28 cellular contexts compared by ENCODE assay signal in the genomic region with DNA sequence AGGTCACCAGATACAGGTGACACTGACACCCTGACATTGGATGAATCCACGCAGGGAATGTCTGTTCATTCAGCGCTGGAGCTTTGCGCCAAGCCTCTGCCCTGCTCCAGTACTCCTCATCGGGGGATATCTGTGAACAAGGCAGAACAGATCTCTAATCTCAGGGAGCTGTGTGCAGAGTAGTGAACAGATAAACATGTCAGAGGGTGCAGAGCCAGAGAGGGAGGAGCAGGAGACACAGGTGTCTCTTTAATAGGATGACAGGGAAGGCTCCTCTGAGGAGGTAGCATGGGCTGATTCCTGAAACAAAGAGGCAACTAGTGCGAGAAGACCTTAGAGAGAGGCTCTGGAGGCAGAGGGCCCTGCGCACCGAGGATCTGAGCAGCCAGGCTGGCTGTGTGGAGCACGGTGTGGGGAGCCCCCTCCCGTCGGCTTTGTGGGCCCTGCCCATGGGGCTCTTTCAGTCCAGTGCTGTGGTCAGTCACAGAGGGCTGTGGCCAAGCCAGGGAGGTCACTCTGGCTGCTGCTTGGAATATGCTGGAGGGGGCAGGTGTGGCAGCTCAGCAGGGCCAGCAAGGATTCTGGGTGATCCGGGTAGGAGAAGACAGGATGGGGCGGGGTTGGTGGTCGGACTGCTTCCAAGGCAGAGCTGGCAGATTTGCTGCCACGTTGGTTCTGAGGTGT. TPM values are rescaled to one million over a fixed set of nuclear protein-coding genes. Genes with fewer than 3 reads are reported as not detected.
A peak's percentile ranks its signal among the peaks of the same experiment; 100 is the strongest.
DNase-seq lines count a peak whose midpoint lies in the region; ATAC-seq and TF ChIP-seq lines count a peak whose summit lies in the region.
"Had no signal": no experiment of that assay in that cellular context is flagged by ENCODE, and none has a peak within 500 bp of the region (broad histone marks: within the 10 kb centered on the region; RNA-seq: fewer than 3 reads in every experiment).

No MANE protein-coding gene starts in this region.

- H3K27ac ChIP-seq in cingulate gyrus (ENCODE audit: low read depth, low read length) = peak overlapping the region; percentile 98
- peak overlapping the region; percentile 99 for H3K27ac ChIP-seq in temporal lobe (ENCODE audit: low read depth, low read length)
- H3K27ac ChIP-seq: cardiac muscle cell, parathyroid adenoma, suprapubic skin had no signal

- H3K36me3 Mint-ChIP-seq in activated CD8-positive, alpha-beta memory T cell treated with anti-CD3 and anti-CD28 coated beads, Interleukin-2, amount 10 ng/mL, durations not matched to agents 7 days and 5 days = no peaks in the 10 kb centered on the region
- peaks cover 21% of the 10 kb centered on the region for H3K36me3 Mint-ChIP-seq in nephron progenitor cell (ENCODE audit: low read depth)
- H3K36me3 Mint-ChIP-seq: natural killer cell; stimulated activated effector memory CD8-positive, alpha-beta T cell treated with anti-CD3 and anti-CD28 coated beads, Interleukin-12 subunit alpha, Interleukin-12 subunit beta, amount 100 ng/mL, for 72 hours had no signal

- CTCF ChIA-PET in activated CD8-positive, alpha-beta memory T cell treated with anti-CD3 and anti-CD28 coated beads, Interleukin-2, amount 10 ng/mL, durations not matched to agents 7 days and 5 days (lab: Charles Lee) = no interaction called here

- no peak overlapping the region for H3K27ac Mint-ChIP-seq in activated CD8-positive, alpha-beta memory T cell treated with anti-CD3 and anti-CD28 coated beads, Interleukin-2, amount 10 ng/mL, durations not matched to agents 7 days and 5 days
- peak overlapping the region; percentile 72 for H3K27ac Mint-ChIP-seq in nephron progenitor cell
- H3K27ac Mint-ChIP-seq: CD4-positive, alpha-beta T cell; mesothelial cell of epicardium; T-helper 2 cell treated with Interferon-gamma antibody and Interleukin-4, amounts not matched to agents 5 μg/mL and 100 μg/mL, for 36 hours had no signal

- no peaks in the 10 kb centered on the region for H3K9me3 Mint-ChIP-seq in activated CD8-positive, alpha-beta memory T cell treated with anti-CD3 and anti-CD28 coated beads, Interleukin-2, amount 10 ng/mL, durations not matched to agents 7 days and 5 days (ENCODE audit: low read depth)
- no peaks in the 10 kb centered on the region for H3K9me3 Mint-ChIP-seq in nephron progenitor cell
- H3K9me3 Mint-ChIP-seq: CD4-positive, alpha-beta T cell; IgD-negative memory B cell; mesothelial cell of epicardium; natural killer cell; stimulated activated effector memory CD8-positive, alpha-beta T cell treated with anti-CD3 and anti-CD28 coated beads, Interleukin-12 subunit alpha, Interleukin-12 subunit beta, amount 100 ng/mL, for 72 hours; T-helper 2 cell treated with Interferon-gamma antibody and Interleukin-4, amounts not matched to agents 5 μg/mL and 100 μg/mL, for 36 hours had no signal

- no peaks in the 10 kb centered on the region for H3K4me1 Mint-ChIP-seq in activated CD8-positive, alpha-beta memory T cell treated with anti-CD3 and anti-CD28 coated beads, Interleukin-2, amount 10 ng/mL, durations not matched to agents 7 days and 5 days
- peaks cover 55% of the 10 kb centered on the region for H3K4me1 Mint-ChIP-seq in nephron progenitor cell
- H3K4me1 Mint-ChIP-seq: IgD-negative memory B cell; mesothelial cell of epicardium; natural killer cell; stimulated activated effector memory CD8-positive, alpha-beta T cell treated with anti-CD3 and anti-CD28 coated beads, Interleukin-12 subunit alpha, Interleukin-12 subunit beta, amount 100 ng/mL, for 72 hours had no signal

- ATAC-seq in activated CD8-positive, alpha-beta memory T cell treated with anti-CD3 and anti-CD28 coated beads, Interleukin-2, amount 10 ng/mL, durations not matched to agents 7 days and 5 days = no peak
- ATAC-seq in HG03342 (IDR thresholded peaks at IDR 0.05; ENCODE audit: unreplicated experiment) (no peak), HG03354 (IDR thresholded peaks at IDR 0.05; ENCODE audit: poor library complexity, severe bottlenecking, unreplicated experiment) (no peak), GM21529 (IDR thresholded peaks at IDR 0.05; ENCODE audit: unreplicated experiment) (no peak)
- ATAC-seq: GM12878; left ventricle myocardium superior; natural killer cell; stimulated activated effector memory CD8-positive, alpha-beta T cell treated with anti-CD3 and anti-CD28 coated beads, Interleukin-12 subunit alpha, Interleukin-12 subunit beta, amount 100 ng/mL, for 72 hours had no signal

- TF ChIP-seq CTCF in nephron progenitor cell (IDR thresholded peaks at IDR 0.05) = no peak

- H3K4me3 Mint-ChIP-seq in activated CD8-positive, alpha-beta memory T cell treated with anti-CD3 and anti-CD28 coated beads, Interleukin-2, amount 10 ng/mL, durations not matched to agents 7 days and 5 days = no peak overlapping the region
- no peak overlapping the region for H3K4me3 Mint-ChIP-seq in nephron progenitor cell
- H3K4me3 Mint-ChIP-seq: CD4-positive, alpha-beta T cell; IgD-negative memory B cell; mesothelial cell of epicardium; natural killer cell; stimulated activated effector memory CD8-positive, alpha-beta T cell treated with anti-CD3 and anti-CD28 coated beads, Interleukin-12 subunit alpha, Interleukin-12 subunit beta, amount 100 ng/mL, for 72 hours; T-helper 2 cell treated with Interferon-gamma antibody and Interleukin-4, amounts not matched to agents 5 μg/mL and 100 μg/mL, for 36 hours had no signal

- H3K27me3 Mint-ChIP-seq in activated CD8-positive, alpha-beta memory T cell treated with anti-CD3 and anti-CD28 coated beads, Interleukin-2, amount 10 ng/mL, durations not matched to agents 7 days and 5 days = no peaks in the 10 kb centered on the region
- peaks cover 5% of the 10 kb centered on the region for H3K27me3 Mint-ChIP-seq in nephron progenitor cell (ENCODE audit: low read depth, poor library complexity)
- H3K27me3 Mint-ChIP-seq: CD4-positive, alpha-beta T cell; IgD-negative memory B cell had no signal

- peak; percentile 33 for DNase-seq in activated CD8-positive, alpha-beta memory T cell treated with anti-CD3 and anti-CD28 coated beads, Interleukin-2, amount 50 U/mL, for 48 hours
- no peak for DNase-seq in activated CD8-positive, alpha-beta memory T cell treated with anti-CD3 and anti-CD28 coated beads, Interleukin-2, amount 10 ng/mL, durations not matched to agents 7 days and 5 days
- no peak for DNase-seq in nephron progenitor cell
- DNase-seq: 8988T; activated naive CD4-positive, alpha-beta T cell treated with anti-CD3 and anti-CD28 coated beads, Interleukin-2, amount 50 U/mL, for 16 hours; AML-193; CD4-positive, alpha-beta T cell; left ventricle myocardium superior; natural killer cell; NCI-H1092 treated with DMSO at 0.1 percent for 48 hours; NCI-H187 treated with DMSO at 0.1 percent for 48 hours; NCI-H524 treated with DMSO at 0.1 percent for 48 hours; right cardiac atrium; SHP77 treated with DMSO at 0.1 percent for 48 hours; stimulated activated CD4-positive, alpha-beta T cell treated with anti-CD3 and anti-CD28 coated beads, Interleukin-2, amount 100 ng/mL, for 48 hours had no signal

RNA-seq across cellular contexts. Expression of a gene that starts 55.6 kb away (rescaled TPM):
- 10 to 100 TPM; 10.3 to 13.1 TPM for total RNA-seq in activated CD8-positive, alpha-beta memory T cell treated with anti-CD3 and anti-CD28 coated beads, Interleukin-2, amount 10 ng/mL, durations not matched to agents 7 days and 5 days
- total RNA-seq in temporal lobe = 18.4 TPM

RNA-seq across cellular contexts. Expression of a gene that starts 55.6 kb away (rescaled TPM):
- 10 to 100 TPM; 34.1 to 38.9 TPM for total RNA-seq in activated CD8-positive, alpha-beta memory T cell treated with anti-CD3 and anti-CD28 coated beads, Interleukin-2, amount 10 ng/mL, durations not matched to agents 7 days and 5 days
- 27.8 TPM for total RNA-seq in temporal lobe
